In the genomic region with DNA sequence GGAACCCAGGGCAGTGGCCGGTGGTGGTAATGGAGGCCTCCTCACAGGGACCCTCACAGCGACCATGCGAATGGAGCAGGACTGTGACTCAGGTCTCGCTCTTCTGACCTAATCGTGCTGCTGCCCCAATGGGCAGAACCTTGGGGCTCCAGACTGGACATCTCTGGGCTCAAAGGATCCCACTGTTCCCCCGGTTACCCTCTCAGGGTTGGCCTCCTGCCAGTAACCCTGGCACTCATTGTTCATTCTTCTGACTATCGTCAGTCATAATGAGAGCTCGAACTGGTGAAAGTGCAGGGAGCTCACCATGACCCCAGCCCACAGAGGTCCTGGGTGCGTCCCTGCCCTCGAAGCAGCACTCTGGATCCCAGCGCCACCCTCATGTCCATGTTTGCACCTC, we compare ENCODE assay signal across 1 cellular context.
TF ChIP-seq lines count a peak whose summit lies in the region.

No MANE protein-coding gene starts in this region.

TF ChIP-seq in HepG2, 621 proteins besides CTCF, POLR2A, EP300 and RAD21:
- TF ChIP-seq ZNF780A (CRISPR knock-in tag; IDR thresholded peaks at IDR 0.05) = no peak
- no peak for TF ChIP-seq CBX1 (IDR thresholded peaks at IDR 0.05; ENCODE audit: low read depth)
- TF ChIP-seq ZNF709 (CRISPR knock-in tag; IDR thresholded peaks at IDR 0.05) = no peak
- no peak for TF ChIP-seq ZNF891 (CRISPR knock-in tag; IDR thresholded peaks at IDR 0.05)
- TF ChIP-seq, protein P1, sequence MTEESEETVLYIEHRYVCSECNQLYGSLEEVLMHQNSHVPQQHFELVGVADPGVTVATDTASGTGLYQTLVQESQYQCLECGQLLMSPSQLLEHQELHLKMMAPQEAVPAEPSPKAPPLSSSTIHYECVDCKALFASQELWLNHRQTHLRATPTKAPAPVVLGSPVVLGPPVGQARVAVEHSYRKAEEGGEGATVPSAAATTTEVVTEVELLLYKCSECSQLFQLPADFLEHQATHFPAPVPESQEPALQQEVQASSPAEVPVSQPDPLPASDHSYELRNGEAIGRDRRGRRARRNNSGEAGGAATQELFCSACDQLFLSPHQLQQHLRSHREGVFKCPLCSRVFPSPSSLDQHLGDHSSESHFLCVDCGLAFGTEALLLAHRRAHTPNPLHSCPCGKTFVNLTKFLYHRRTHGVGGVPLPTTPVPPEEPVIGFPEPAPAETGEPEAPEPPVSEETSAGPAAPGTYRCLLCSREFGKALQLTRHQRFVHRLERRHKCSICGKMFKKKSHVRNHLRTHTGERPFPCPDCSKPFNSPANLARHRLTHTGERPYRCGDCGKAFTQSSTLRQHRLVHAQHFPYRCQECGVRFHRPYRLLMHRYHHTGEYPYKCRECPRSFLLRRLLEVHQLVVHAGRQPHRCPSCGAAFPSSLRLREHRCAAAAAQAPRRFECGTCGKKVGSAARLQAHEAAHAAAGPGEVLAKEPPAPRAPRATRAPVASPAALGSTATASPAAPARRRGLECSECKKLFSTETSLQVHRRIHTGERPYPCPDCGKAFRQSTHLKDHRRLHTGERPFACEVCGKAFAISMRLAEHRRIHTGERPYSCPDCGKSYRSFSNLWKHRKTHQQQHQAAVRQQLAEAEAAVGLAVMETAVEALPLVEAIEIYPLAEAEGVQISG (CRISPR knock-in tag; IDR thresholded peaks at IDR 0.05) = no peak
- TF ChIP-seq TAF15 (IDR thresholded peaks at IDR 0.05; ENCODE audit: low read depth, low read length, poor library complexity, severe bottlenecking) = no peak
- TF ChIP-seq ZNF816 (CRISPR knock-in tag; IDR thresholded peaks at IDR 0.05; ENCODE audit: borderline replicate concordance) = no peak
- no peak for TF ChIP-seq ZNF589 (CRISPR knock-in tag; conservative IDR thresholded peaks at IDR 0.05)
- TF ChIP-seq BHLHE40 (IDR thresholded peaks at IDR 0.05; ENCODE audit: low read length) = no peak
- TF ChIP-seq NFE2 (CRISPR knock-in tag; IDR thresholded peaks at IDR 0.05) = no peak
- TF ChIP-seq ZNF7 (CRISPR knock-in tag; IDR thresholded peaks at IDR 0.05) = no peak
- TF ChIP-seq SOX13 (IDR thresholded peaks at IDR 0.05) = no peak
- peak in 1 of 2 experiments; percentile 36; a peak in 2 of 4 replicates for TF ChIP-seq SOX13 (CRISPR knock-in tag; conservative IDR thresholded peaks at IDR 0.05 in 1 of 2, IDR thresholded peaks at IDR 0.05 in 1 of 2)
- TF ChIP-seq, protein P2, sequence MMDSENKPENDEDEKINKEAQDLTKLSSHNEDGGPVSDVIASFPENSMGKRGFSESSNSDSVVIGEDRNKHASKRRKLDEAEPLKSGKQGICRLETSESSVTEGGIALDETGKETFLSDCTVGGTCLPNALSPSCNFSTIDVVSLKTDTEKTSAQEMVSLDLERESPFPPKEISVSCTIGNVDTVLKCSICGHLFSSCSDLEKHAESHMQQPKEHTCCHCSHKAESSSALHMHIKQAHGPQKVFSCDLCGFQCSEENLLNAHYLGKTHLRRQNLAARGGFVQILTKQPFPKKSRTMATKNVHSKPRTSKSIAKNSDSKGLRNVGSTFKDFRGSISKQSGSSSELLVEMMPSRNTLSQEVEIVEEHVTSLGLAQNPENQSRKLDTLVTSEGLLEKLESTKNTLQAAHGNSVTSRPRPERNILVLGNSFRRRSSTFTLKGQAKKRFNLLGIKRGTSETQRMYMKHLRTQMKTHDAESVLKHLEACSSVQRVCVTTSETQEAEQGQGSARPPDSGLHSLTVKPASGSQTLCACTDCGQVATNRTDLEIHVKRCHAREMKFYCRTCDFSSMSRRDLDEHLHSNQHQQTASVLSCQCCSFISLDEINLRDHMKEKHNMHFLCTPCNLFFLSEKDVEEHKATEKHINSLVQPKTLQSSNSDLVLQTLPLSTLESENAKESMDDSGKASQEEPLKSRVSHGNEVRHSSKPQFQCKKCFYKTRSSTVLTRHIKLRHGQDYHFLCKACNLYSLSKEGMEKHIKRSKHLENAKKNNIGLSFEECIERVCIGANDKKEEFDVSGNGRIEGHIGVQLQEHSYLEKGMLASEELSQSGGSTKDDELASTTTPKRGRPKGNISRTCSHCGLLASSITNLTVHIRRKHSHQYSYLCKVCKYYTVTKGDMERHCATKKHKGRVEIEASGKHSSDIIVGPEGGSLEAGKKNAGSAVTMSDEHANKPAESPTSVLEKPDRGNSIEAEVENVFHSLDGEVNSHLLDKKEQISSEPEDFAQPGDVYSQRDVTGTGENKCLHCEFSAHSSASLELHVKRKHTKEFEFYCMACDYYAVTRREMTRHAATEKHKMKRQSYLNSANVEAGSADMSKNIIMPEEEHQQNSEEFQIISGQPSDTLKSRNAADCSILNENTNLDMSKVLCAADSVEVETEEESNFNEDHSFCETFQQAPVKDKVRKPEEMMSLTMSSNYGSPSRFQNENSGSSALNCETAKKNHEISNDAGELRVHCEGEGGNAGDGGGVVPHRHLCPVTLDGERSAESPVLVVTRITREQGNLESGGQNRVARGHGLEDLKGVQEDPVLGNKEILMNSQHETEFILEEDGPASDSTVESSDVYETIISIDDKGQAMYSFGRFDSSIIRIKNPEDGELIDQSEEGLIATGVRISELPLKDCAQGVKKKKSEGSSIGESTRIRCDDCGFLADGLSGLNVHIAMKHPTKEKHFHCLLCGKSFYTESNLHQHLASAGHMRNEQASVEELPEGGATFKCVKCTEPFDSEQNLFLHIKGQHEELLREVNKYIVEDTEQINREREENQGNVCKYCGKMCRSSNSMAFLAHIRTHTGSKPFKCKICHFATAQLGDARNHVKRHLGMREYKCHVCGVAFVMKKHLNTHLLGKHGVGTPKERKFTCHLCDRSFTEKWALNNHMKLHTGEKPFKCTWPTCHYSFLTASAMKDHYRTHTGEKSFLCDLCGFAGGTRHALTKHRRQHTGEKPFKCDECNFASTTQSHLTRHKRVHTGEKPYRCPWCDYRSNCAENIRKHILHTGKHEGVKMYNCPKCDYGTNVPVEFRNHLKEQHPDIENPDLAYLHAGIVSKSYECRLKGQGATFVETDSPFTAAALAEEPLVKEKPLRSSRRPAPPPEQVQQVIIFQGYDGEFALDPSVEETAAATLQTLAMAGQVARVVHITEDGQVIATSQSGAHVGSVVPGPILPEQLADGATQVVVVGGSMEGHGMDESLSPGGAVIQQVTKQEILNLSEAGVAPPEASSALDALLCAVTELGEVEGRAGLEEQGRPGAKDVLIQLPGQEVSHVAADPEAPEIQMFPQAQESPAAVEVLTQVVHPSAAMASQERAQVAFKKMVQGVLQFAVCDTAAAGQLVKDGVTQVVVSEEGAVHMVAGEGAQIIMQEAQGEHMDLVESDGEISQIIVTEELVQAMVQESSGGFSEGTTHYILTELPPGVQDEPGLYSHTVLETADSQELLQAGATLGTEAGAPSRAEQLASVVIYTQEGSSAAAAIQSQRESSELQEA (CRISPR knock-in tag; IDR thresholded peaks at IDR 0.05; ENCODE audit: not compliant biosample characterization) = no peak
- no peak for TF ChIP-seq PAF1 (CRISPR knock-in tag; IDR thresholded peaks at IDR 0.05)
- no peak for TF ChIP-seq ZNF180 (CRISPR knock-in tag; IDR thresholded peaks at IDR 0.05; ENCODE audit: borderline replicate concordance, low read depth)
- no peak for TF ChIP-seq HNRNPH1 (optimal IDR thresholded peaks at IDR 0.05; ENCODE audit: low read depth, low read length)
- 0 out of 2 replicates have a peak, but pooled peaks have one; percentile 19 for TF ChIP-seq RXRA (CRISPR knock-in tag; IDR thresholded peaks at IDR 0.05)
- TF ChIP-seq HOXA9 (CRISPR knock-in tag; IDR thresholded peaks at IDR 0.05; ENCODE audit: borderline replicate concordance) = no peak
- TF ChIP-seq ZMYM2 (CRISPR knock-in tag; IDR thresholded peaks at IDR 0.05) = 0 out of 2 replicates have a peak, but pooled peaks have one; percentile 39
- TF ChIP-seq AKAP8 (CRISPR knock-in tag; IDR thresholded peaks at IDR 0.05) = no peak
- TF ChIP-seq AHR (CRISPR knock-in tag; IDR thresholded peaks at IDR 0.05) = no peak
- no peak for TF ChIP-seq DNMT1 (CRISPR knock-in tag; IDR thresholded peaks at IDR 0.05)
